8 cellular contexts compared by ENCODE assay signal in genomic region chr9:129109952-129110739, GRCh38. TPM values are rescaled to one million over a fixed set of nuclear protein-coding genes. Genes with fewer than 3 reads are reported as not detected.
A peak's percentile ranks its signal among the peaks of the same experiment; 100 is the strongest.
DNase-seq lines count a peak whose midpoint lies in the region; ATAC-seq and TF ChIP-seq lines count a peak whose summit lies in the region.

No MANE protein-coding gene starts in this region.

- H3K4me3 Mint-ChIP-seq in activated CD4-positive, alpha-beta T cell treated with anti-CD3 and anti-CD28 coated beads, Interleukin-2, amount 10 ng/mL, durations not matched to agents 24 days and 14 days = peak overlapping the region; percentile 96
- H3K4me3 Mint-ChIP-seq in activated T-cell treated with anti-CD3 and anti-CD28 coated beads, Interleukin-2, amount 50 U/mL, for 72 hours = peak overlapping the region; percentile 94 to 98
- H3K4me3 Mint-ChIP-seq in progenitor cell of endocrine pancreas (ENCODE audit: low read depth) = peak overlapping the region; percentile 63

- peak; percentile 10 for ATAC-seq in HG03432 (IDR thresholded peaks at IDR 0.05; ENCODE audit: unreplicated experiment)
- ATAC-seq in activated T-cell treated with anti-CD3 and anti-CD28 coated beads, Interleukin-2, amount 50 U/mL, for 72 hours (replicated peaks in 1 of 2) = no peak
- ATAC-seq in Right ventricle myocardium superior (ENCODE audit: poor library complexity) = peak; percentile 11
- ATAC-seq in GM18498 (IDR thresholded peaks at IDR 0.05; ENCODE audit: unreplicated experiment) = no peak

- no peak for DNase-seq in activated CD4-positive, alpha-beta T cell treated with anti-CD3 and anti-CD28 coated beads, Interleukin-2, amount 10 ng/mL, durations not matched to agents 24 days and 14 days
- DNase-seq in activated CD4-positive, alpha-beta T cell treated with anti-CD3 and anti-CD28 coated beads for 4 hours = no peak
- peak in 1 of 2 donors; percentile 17 for DNase-seq in activated T-cell treated with anti-CD3 and anti-CD28 coated beads, Interleukin-2, amount 50 U/mL, for 72 hours
- DNase-seq in Right ventricle myocardium superior = peak; percentile 46
- no peak for DNase-seq in progenitor cell of endocrine pancreas (ENCODE audit: low spot score, unreplicated experiment)
- DNase-seq in stimulated activated naive CD4-positive, alpha-beta T cell treated with Interleukin-2 at 50 U/mL for 16 hours (lab: John Stamatoyannopoulos, UW) = no peak

- intact Hi-C loops in activated CD4-positive, alpha-beta T cell treated with anti-CD3 and anti-CD28 coated beads, Interleukin-2, amount 10 ng/mL, durations not matched to agents 24 days and 14 days (cut with micrococcal nuclease) = loop anchor here (2.0 kb wide), 1 partner anchor 81 kb away; the partner anchor contains the start of gene SH3GLB2
- intact Hi-C loops in Right ventricle myocardium superior (cut with DNase I) = no loop called here

- H3K4me1 Mint-ChIP-seq in activated CD4-positive, alpha-beta T cell treated with anti-CD3 and anti-CD28 coated beads, Interleukin-2, amount 10 ng/mL, durations not matched to agents 24 days and 14 days = peaks cover 26% of the 10 kb centered on the region
- H3K4me1 Mint-ChIP-seq in activated T-cell treated with anti-CD3 and anti-CD28 coated beads, Interleukin-2, amount 50 U/mL, for 72 hours (ENCODE audit: low read depth) = peaks cover 38% of the 10 kb centered on the region
- peaks cover 19% of the 10 kb centered on the region for H3K4me1 Mint-ChIP-seq in progenitor cell of endocrine pancreas (ENCODE audit: low read depth)

- no peaks in the 10 kb centered on the region for H3K27me3 Mint-ChIP-seq in activated CD4-positive, alpha-beta T cell treated with anti-CD3 and anti-CD28 coated beads, Interleukin-2, amount 10 ng/mL, durations not matched to agents 24 days and 14 days
- no peaks in the 10 kb centered on the region for H3K27me3 Mint-ChIP-seq in activated T-cell treated with anti-CD3 and anti-CD28 coated beads, Interleukin-2, amount 50 U/mL, for 72 hours (ENCODE audit: low read depth)
- H3K27me3 Mint-ChIP-seq in progenitor cell of endocrine pancreas = peaks cover 11% of the 10 kb centered on the region

- H3K27ac Mint-ChIP-seq in activated CD4-positive, alpha-beta T cell treated with anti-CD3 and anti-CD28 coated beads, Interleukin-2, amount 10 ng/mL, durations not matched to agents 24 days and 14 days = no peak overlapping the region
- H3K27ac Mint-ChIP-seq in activated T-cell treated with anti-CD3 and anti-CD28 coated beads, Interleukin-2, amount 50 U/mL, for 72 hours = no peak overlapping the region
- H3K27ac Mint-ChIP-seq in progenitor cell of endocrine pancreas = peak overlapping the region; percentile 10

- no peaks in the 10 kb centered on the region for H3K9me3 Mint-ChIP-seq in activated CD4-positive, alpha-beta T cell treated with anti-CD3 and anti-CD28 coated beads, Interleukin-2, amount 10 ng/mL, durations not matched to agents 24 days and 14 days
- H3K9me3 Mint-ChIP-seq in activated T-cell treated with anti-CD3 and anti-CD28 coated beads, Interleukin-2, amount 50 U/mL, for 72 hours = no peaks in the 10 kb centered on the region
- H3K9me3 Mint-ChIP-seq in progenitor cell of endocrine pancreas (ENCODE audit: low read depth) = no peaks in the 10 kb centered on the region

- peak; percentile 24 for TF ChIP-seq CTCF in progenitor cell of endocrine pancreas (IDR thresholded peaks at IDR 0.05; ENCODE audit: unreplicated experiment)

- H3K36me3 Mint-ChIP-seq in activated CD4-positive, alpha-beta T cell treated with anti-CD3 and anti-CD28 coated beads, Interleukin-2, amount 10 ng/mL, durations not matched to agents 24 days and 14 days (ENCODE audit: low read depth) = no peaks in the 10 kb centered on the region
- no peaks in the 10 kb centered on the region for H3K36me3 Mint-ChIP-seq in activated T-cell treated with anti-CD3 and anti-CD28 coated beads, Interleukin-2, amount 50 U/mL, for 72 hours (ENCODE audit: insufficient read depth in 2 of 2)
- peaks cover 1% of the 10 kb centered on the region for H3K36me3 Mint-ChIP-seq in progenitor cell of endocrine pancreas (ENCODE audit: insufficient read depth)

RNA-seq across cellular contexts. Expression of gene CRAT, which starts 0.4 kb away (rescaled TPM):
- 8.6 and 11.4 TPM in 2 replicates for total RNA-seq in activated CD4-positive, alpha-beta T cell treated with anti-CD3 and anti-CD28 coated beads, Interleukin-2, amount 10 ng/mL, durations not matched to agents 24 days and 14 days
- total RNA-seq in activated T-cell treated with anti-CD3 and anti-CD28 coated beads, Interleukin-2, amount 50 U/mL, for 72 hours = 10 to 100 TPM; 21.4 to 23.8 TPM
- 85.4 TPM for total RNA-seq in Right ventricle myocardium superior
- total RNA-seq in progenitor cell of endocrine pancreas = 19.0 and 20.5 TPM in 2 replicates

RNA-seq across cellular contexts. Expression of gene PTPA, which starts 1.1 kb away (rescaled TPM):
- total RNA-seq in activated CD4-positive, alpha-beta T cell treated with anti-CD3 and anti-CD28 coated beads, Interleukin-2, amount 10 ng/mL, durations not matched to agents 24 days and 14 days = 104 and 107 TPM in 2 replicates
- total RNA-seq in activated T-cell treated with anti-CD3 and anti-CD28 coated beads, Interleukin-2, amount 50 U/mL, for 72 hours = 10 to 100 TPM; 85.5 to 98.3 TPM
- 179 TPM for total RNA-seq in Right ventricle myocardium superior
- total RNA-seq in progenitor cell of endocrine pancreas = 135 and 145 TPM in 2 replicates

RNA-seq across cellular contexts. Expression of gene DOLPP1, which starts 29.2 kb away (rescaled TPM):
- total RNA-seq in activated CD4-positive, alpha-beta T cell treated with anti-CD3 and anti-CD28 coated beads, Interleukin-2, amount 10 ng/mL, durations not matched to agents 24 days and 14 days = 24.7 and 24.8 TPM in 2 replicates
- total RNA-seq in activated T-cell treated with anti-CD3 and anti-CD28 coated beads, Interleukin-2, amount 50 U/mL, for 72 hours = 10 to 100 TPM; 17.1 to 22.3 TPM
- total RNA-seq in Right ventricle myocardium superior (4.4 TPM), progenitor cell of endocrine pancreas (29.1 and 29.3 TPM in 2 replicates)

Comparison
In these comparisons a context has a peak if more than half of its experiments do, and no peak if none do; other contexts are left out.
1. ATAC-seq: peak in HG03432 (single experiment) and Right ventricle myocardium superior (single experiment); none in activated T-cell treated with anti-CD3 and anti-CD28 coated beads, Interleukin-2, amount 50 U/mL, for 72 hours (0 of 2) and GM18498 (single experiment).
2. Peak in every context shown above with its lines, with median percentiles within 50 percentile points of each other: H3K4me3 Mint-ChIP-seq.